ENCODE assay signal across 8 cellular contexts in the genomic region with DNA sequence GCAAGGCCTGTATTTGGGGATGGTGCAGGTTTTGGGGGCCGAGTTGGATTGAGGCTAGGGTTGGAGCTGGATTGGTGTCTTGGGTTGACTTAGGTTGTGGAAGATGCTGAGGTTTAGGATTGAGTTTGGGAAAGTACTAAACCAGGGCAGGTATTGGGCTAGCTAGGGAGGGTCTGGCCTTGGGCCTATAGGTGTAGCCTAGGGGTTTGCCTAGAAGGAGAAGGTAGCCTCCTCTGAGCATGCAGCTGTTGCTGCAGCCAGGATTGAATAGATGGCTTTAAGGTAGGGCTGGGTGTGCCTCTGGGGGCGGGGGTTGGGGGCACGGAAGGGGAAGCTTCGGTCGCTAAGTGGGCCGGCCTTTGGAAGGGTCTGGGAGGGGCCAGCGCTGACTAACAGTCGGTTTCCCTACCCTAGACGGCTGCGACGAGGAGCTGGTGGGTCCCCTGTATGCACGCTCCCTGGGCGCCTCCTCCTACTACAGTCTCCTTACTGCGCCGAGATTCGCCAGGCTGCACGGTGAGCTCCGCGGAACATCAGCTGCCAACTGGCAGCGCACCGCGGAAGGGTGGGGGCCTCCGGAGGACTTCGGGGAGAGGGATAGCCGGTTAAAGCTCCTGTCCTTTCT. TPM values are rescaled to one million over a fixed set of nuclear protein-coding genes. Genes with fewer than 3 reads are reported as not detected.
DNase-seq lines count a peak whose midpoint lies in the region; ATAC-seq, FAIRE-seq and TF ChIP-seq lines count a peak whose summit lies in the region.

No MANE protein-coding gene starts in this region.

- H3K4me1 Mint-ChIP-seq in activated CD4-positive, alpha-beta T cell treated with anti-CD3 and anti-CD28 coated beads, Interleukin-2, amount 10 ng/mL, durations not matched to agents 24 days and 14 days: peaks cover 39% of the 10 kb centered on the region

- H3K79me2 ChIP-seq in K562 (ENCODE audit: control insufficient read depth, insufficient read depth, low read length): peaks cover 5% of the 10 kb centered on the region; the same call in 1 of the 3 replicates

- CTCF ChIA-PET in K562 (lab: Yijun Ruan, JAX; ENCODE audit: low intra/inter-chr PET ratio): no interaction called here

- no peak for TF ChIP-seq EP300 in K562 (IDR thresholded peaks at IDR 0.05; ENCODE audit: low read length)

- intact Hi-C loops in activated CD4-positive, alpha-beta T cell treated with anti-CD3 and anti-CD28 coated beads, Interleukin-2, amount 10 ng/mL, durations not matched to agents 24 days and 14 days (cut with micrococcal nuclease): no loop called here
- intact Hi-C loops in K562 (cut with micrococcal nuclease): no loop called here

- no peak overlapping the region for H3K27ac Mint-ChIP-seq in activated CD4-positive, alpha-beta T cell treated with anti-CD3 and anti-CD28 coated beads, Interleukin-2, amount 10 ng/mL, durations not matched to agents 24 days and 14 days

- no peaks in the 10 kb centered on the region for H3K9me3 ChIP-seq in K562 (replicated peaks; ENCODE audit: control insufficient read depth, insufficient read depth, low read depth, low read length)
- no peaks in the 10 kb centered on the region for H3K9me3 ChIP-seq in subcutaneous abdominal adipose tissue (ENCODE audit: control insufficient read depth in 5 of 5, low read length in 5 of 5)

- no peak for ATAC-seq in K562

- peak overlapping the region; percentile 87 for H3K4me3 Mint-ChIP-seq in activated CD4-positive, alpha-beta T cell treated with anti-CD3 and anti-CD28 coated beads, Interleukin-2, amount 10 ng/mL, durations not matched to agents 24 days and 14 days

- FAIRE-seq in K562 (lab: Jason Lieb, UNC): no peak

- POLR2A ChIA-PET in K562 (lab: Yijun Ruan, JAX): interaction anchor here (0.6 to 1.0 kb wide), 5 partner anchors 9 to 100 kb away, joined by 3 to 5 read pairs (median 4); partner anchors contain the start of gene VPS25

- no peak for TF ChIP-seq CTCF in K562 (IDR thresholded peaks at IDR 0.05 in 2 of 3, conservative IDR thresholded peaks at IDR 0.05 in 1 of 3; ENCODE audit: insufficient read depth in 2 of 3, low read depth in 1 of 3, low read length in 3 of 3)

- H3K27me3 ChIP-seq in K562 (ENCODE audit: control insufficient read depth in 2 of 2, insufficient read depth in 2 of 2, low read length in 2 of 2) (no peaks in the 10 kb centered on the region), subcutaneous abdominal adipose tissue (ENCODE audit: control insufficient read depth in 5 of 5, insufficient read depth in 4 of 5, low read length in 5 of 5) (peaks cover 0 to 21% (median 12%) of the 10 kb centered on the region in 5 donors)

- no peaks in the 10 kb centered on the region for H4K20me1 ChIP-seq in K562 (replicated peaks; ENCODE audit: control insufficient read depth, insufficient read depth, low read length)

- H3K4me2 ChIP-seq in K562 (ENCODE audit: insufficient read depth, low read length): no peak overlapping the region

- DNase-seq in activated CD4-positive, alpha-beta T cell treated with anti-CD3 and anti-CD28 coated beads, Interleukin-2, amount 10 ng/mL, durations not matched to agents 24 days and 14 days: no peak
- no peak for DNase-seq in activated CD4-positive, alpha-beta T cell treated with anti-CD3 and anti-CD28 coated beads for 1 hour
- DNase-seq in K562 (ENCODE audit: extremely low read depth in 1 of 4, low spot score in 3 of 4): no peak
- peak; percentile 53 for DNase-seq in iPS-NIHi7 (ENCODE audit: extremely low spot score)
- DNase-seq in H4 (ENCODE audit: low spot score): no peak
- no peak for DNase-seq in mucosa of gallbladder (ENCODE audit: low spot score)
- no peak for DNase-seq in NCI-H2081 treated with DMSO at 0.1 percent for 48 hours (lab: John Stamatoyannopoulos, UW)

- H3K27ac ChIP-seq in K562 (ENCODE audit: extremely low read depth, low read depth, low read length) (no peak overlapping the region), subcutaneous abdominal adipose tissue (ENCODE audit: low read depth, low read length) (no peak overlapping the region)

- no TSS peak for BruUV-seq in K562 (replicated peaks; lab: Mats Ljungman, UMichigan)

- no peaks in the 10 kb centered on the region for H3K36me3 ChIP-seq in K562 (ENCODE audit: control insufficient read depth, insufficient read depth, low read length)
- peaks cover 0 to 21% (median 8%) of the 10 kb centered on the region in 5 donors for H3K36me3 ChIP-seq in subcutaneous abdominal adipose tissue (ENCODE audit: control insufficient read depth in 5 of 5, insufficient read depth in 5 of 5, low read length in 5 of 5)

- H3K9ac ChIP-seq in K562 (ENCODE audit: insufficient read depth in 1 of 2, low read depth in 2 of 2, low read length in 2 of 2) (0 out of 4 replicates have a peak overlapping the region, but pooled peaks of 1 of the 2 experiments have one; percentile 3), subcutaneous abdominal adipose tissue (ENCODE audit: low read length in 5 of 5) (peak overlapping the region in 1 of 5 donors; percentile 41)

- TF ChIP-seq POLR2A in K562 (conservative IDR thresholded peaks at IDR 0.05): no peak

- in situ Hi-C loops in K562 (cut with MboI): no loop called here

- 78% methylated on average over 22 of the region's 25 CpGs for WGBS in K562 (ENCODE audit: insufficient coverage, low coverage, missing lambda C conversion rate)

- H3K4me3 ChIP-seq in K562: no peak overlapping the region
- peak overlapping the region in 4 of 5 donors; percentile 29 to 61 (median 55) for H3K4me3 ChIP-seq in subcutaneous abdominal adipose tissue (ENCODE audit: low read depth in 1 of 5, low read length in 5 of 5)

- H2AFZ ChIP-seq in K562 (ENCODE audit: low read depth, low read length): no peak overlapping the region

- no peaks in the 10 kb centered on the region for H3K9me1 ChIP-seq in K562 (ENCODE audit: control insufficient read depth, insufficient read depth, low read length)

- no peaks in the 10 kb centered on the region for H3K36me3 Mint-ChIP-seq in activated CD4-positive, alpha-beta T cell treated with anti-CD3 and anti-CD28 coated beads, Interleukin-2, amount 10 ng/mL, durations not matched to agents 24 days and 14 days (ENCODE audit: low read depth)

- H3K27me3 Mint-ChIP-seq in activated CD4-positive, alpha-beta T cell treated with anti-CD3 and anti-CD28 coated beads, Interleukin-2, amount 10 ng/mL, durations not matched to agents 24 days and 14 days: peaks cover 23% of the 10 kb centered on the region

- no peak for TF ChIP-seq RAD21 in K562 (CRISPR knock-in tag; conservative IDR thresholded peaks at IDR 0.05 in 1 of 2, IDR thresholded peaks at IDR 0.05 in 1 of 2)

- no peaks in the 10 kb centered on the region for H3K9me3 Mint-ChIP-seq in activated CD4-positive, alpha-beta T cell treated with anti-CD3 and anti-CD28 coated beads, Interleukin-2, amount 10 ng/mL, durations not matched to agents 24 days and 14 days

- H3K4me1 ChIP-seq in K562 (replicated peaks in 1 of 2; ENCODE audit: control insufficient read depth in 2 of 2, insufficient read depth in 2 of 2, low read length in 2 of 2) (peaks cover 22 to 73% of the 10 kb centered on the region in 2 experiments), subcutaneous abdominal adipose tissue (ENCODE audit: control insufficient read depth in 5 of 5, insufficient read depth in 5 of 5, low read length in 5 of 5) (peaks cover 2 to 52% (median 48%) of the 10 kb centered on the region in 5 donors)

RNA-seq across cellular contexts. Expression of gene CNTNAP1, which starts 1.2 kb away (rescaled TPM):
- 3.0 and 3.2 TPM in 2 replicates for total RNA-seq in activated CD4-positive, alpha-beta T cell treated with anti-CD3 and anti-CD28 coated beads, Interleukin-2, amount 10 ng/mL, durations not matched to agents 24 days and 14 days
- total RNA-seq in K562 (2011; cell fraction: chromatin; rRNA removed; ENCODE audit: low replicate concordance): 14.6 and 22.8 TPM in 2 replicates
- 8.8 and 9.7 TPM in 2 replicates for total RNA-seq in K562 (2011; cell fraction: nucleolus; rRNA removed)
- total RNA-seq in K562 (2011; cell fraction: nucleoplasm; rRNA removed): 7.5 and 8.7 TPM in 2 replicates
- 0.14 and 0.41 TPM in 2 replicates for total RNA-seq in K562 (2014; rRNA removed)
- 0.29 and 0.33 TPM in 2 replicates for total RNA-seq in K562 (2014; rRNA removed; fragmentation: Illumina TruSeq; extraction: Trizol)
- total RNA-seq in K562 (2015; rRNA removed; fragmentation: Illumina TruSeq; extraction: Trizol): 0.38 and 0.62 TPM in 2 replicates
- 1.5 and 1.8 TPM in 2 replicates for total RNA-seq in K562 (2021)
- 1.0 and 2.8 TPM in 2 replicates for polyA plus RNA-seq in K562 (2011; rRNA removed)
- polyA plus RNA-seq in K562 (2011; cell fraction: cytosol; rRNA removed): 1.3 and 2.0 TPM in 2 replicates
- 17.0 and 22.4 TPM in 2 replicates for polyA plus RNA-seq in K562 (2011; cell fraction: nucleus; rRNA removed)
- 1.5 and 4.8 TPM in 2 replicates for polyA plus RNA-seq in K562 (2012)
- polyA plus RNA-seq in K562 (2014; fragmentation: Illumina TruSeq; extraction: Trizol): 0.89 and 1.4 TPM in 2 replicates
- under 1 TPM; 0.10 to 0.17 TPM for polyA plus RNA-seq in K562 (2014; fragmentation: Nextera tagmentation; extraction: Ambion mirVana)
- 1.6 and 1.8 TPM in 2 replicates for polyA plus RNA-seq in K562 (2014; rRNA removed)
- polyA minus RNA-seq in K562 (2011; rRNA and poly(A)+ RNA removed): 0.35 and 0.45 TPM in 2 replicates
- 0.19 and 0.36 TPM in 2 replicates for polyA minus RNA-seq in K562 (2011; cell fraction: cytosol; rRNA and poly(A)+ RNA removed)
- polyA minus RNA-seq in K562 (2011; cell fraction: nucleus; rRNA and poly(A)+ RNA removed): 1.8 and 3.6 TPM in 2 replicates
- total RNA-seq in H4 (2014; rRNA removed; shearing (Covaris generic)): 6.7 and 7.0 TPM in 2 replicates
- 8.1 TPM for total RNA-seq in mucosa of gallbladder

RNA-seq across cellular contexts. Expression of gene CCR10, which starts 1.9 kb away (rescaled TPM):
- total RNA-seq in activated CD4-positive, alpha-beta T cell treated with anti-CD3 and anti-CD28 coated beads, Interleukin-2, amount 10 ng/mL, durations not matched to agents 24 days and 14 days: 0.17 and 0.75 TPM in 2 replicates
- total RNA-seq in K562 (2011; cell fraction: chromatin; rRNA removed; ENCODE audit: low replicate concordance): 0.77 and 2.7 TPM in 2 replicates
- total RNA-seq in K562 (2011; cell fraction: nucleolus; rRNA removed): 4.5 TPM in 2 replicates
- total RNA-seq in K562 (2011; cell fraction: nucleoplasm; rRNA removed): 1.8 and 2.3 TPM in 2 replicates
- 2.5 and 3.6 TPM in 2 replicates for total RNA-seq in K562 (2014; rRNA removed)
- 0.18 and 0.19 TPM in 2 replicates for total RNA-seq in K562 (2014; rRNA removed; fragmentation: Illumina TruSeq; extraction: Trizol)
- total RNA-seq in K562 (2015; rRNA removed; fragmentation: Illumina TruSeq; extraction: Trizol): 0.58 and 0.68 TPM in 2 replicates
- total RNA-seq in K562 (2021): 4.0 and 4.8 TPM in 2 replicates
- 0.82 and 3.6 TPM in 2 replicates for polyA plus RNA-seq in K562 (2011; rRNA removed)
- 6.0 and 7.2 TPM in 2 replicates for polyA plus RNA-seq in K562 (2011; cell fraction: cytosol; rRNA removed)
- polyA plus RNA-seq in K562 (2011; cell fraction: nucleus; rRNA removed): 7.7 and 10.7 TPM in 2 replicates
- polyA plus RNA-seq in K562 (2012): 5.1 and 10.4 TPM in 2 replicates
- 0.06 and 0.28 TPM in 2 replicates for polyA plus RNA-seq in K562 (2014; fragmentation: Illumina TruSeq; extraction: Trizol)
- polyA plus RNA-seq in K562 (2014; fragmentation: Nextera tagmentation; extraction: Ambion mirVana): not detected
- polyA plus RNA-seq in K562 (2014; rRNA removed): 3.6 and 4.3 TPM in 2 replicates
- 0.21 and 0.30 TPM in 2 replicates for polyA minus RNA-seq in K562 (2011; rRNA and poly(A)+ RNA removed)
- polyA minus RNA-seq in K562 (2011; cell fraction: cytosol; rRNA and poly(A)+ RNA removed): 0.86 and 4.7 TPM in 2 replicates
- polyA minus RNA-seq in K562 (2011; cell fraction: nucleus; rRNA and poly(A)+ RNA removed): 1.9 and 5.7 TPM in 2 replicates
- 0.23 and 0.74 TPM in 2 replicates for total RNA-seq in H4 (2014; rRNA removed; shearing (Covaris generic))
- total RNA-seq in mucosa of gallbladder: 0.49 TPM

RNA-seq across cellular contexts. Expression of gene PLEKHH3, which starts 6.7 kb away (rescaled TPM):
- 0.77 and 1.1 TPM in 2 replicates for total RNA-seq in activated CD4-positive, alpha-beta T cell treated with anti-CD3 and anti-CD28 coated beads, Interleukin-2, amount 10 ng/mL, durations not matched to agents 24 days and 14 days
- 23.0 and 51.2 TPM in 2 replicates for total RNA-seq in K562 (2011; cell fraction: chromatin; rRNA removed; ENCODE audit: low replicate concordance)
- total RNA-seq in K562 (2011; cell fraction: nucleolus; rRNA removed): 37.7 and 51.7 TPM in 2 replicates
- 29.7 and 29.8 TPM in 2 replicates for total RNA-seq in K562 (2011; cell fraction: nucleoplasm; rRNA removed)
- total RNA-seq in K562 (2014; rRNA removed): 20.6 and 28.2 TPM in 2 replicates
- total RNA-seq in K562 (2014; rRNA removed; fragmentation: Illumina TruSeq; extraction: Trizol): 2.0 and 2.6 TPM in 2 replicates
- 7.5 and 7.8 TPM in 2 replicates for total RNA-seq in K562 (2015; rRNA removed; fragmentation: Illumina TruSeq; extraction: Trizol)
- total RNA-seq in K562 (2021): 32.7 and 34.5 TPM in 2 replicates
- 4.3 and 8.0 TPM in 2 replicates for polyA plus RNA-seq in K562 (2011; rRNA removed)
- polyA plus RNA-seq in K562 (2011; cell fraction: cytosol; rRNA removed): 5.6 and 15.6 TPM in 2 replicates
- polyA plus RNA-seq in K562 (2011; cell fraction: nucleus; rRNA removed): 24.8 and 51.1 TPM in 2 replicates
- 12.5 and 25.8 TPM in 2 replicates for polyA plus RNA-seq in K562 (2012)
- polyA plus RNA-seq in K562 (2014; fragmentation: Illumina TruSeq; extraction: Trizol): 5.0 and 19.4 TPM in 2 replicates
- under 1 TPM; 0.58 to 0.80 TPM for polyA plus RNA-seq in K562 (2014; fragmentation: Nextera tagmentation; extraction: Ambion mirVana)
- polyA plus RNA-seq in K562 (2014; rRNA removed): 29.0 and 31.0 TPM in 2 replicates
- polyA minus RNA-seq in K562 (2011; rRNA and poly(A)+ RNA removed): 1.3 and 1.9 TPM in 2 replicates
- 6.6 and 8.6 TPM in 2 replicates for polyA minus RNA-seq in K562 (2011; cell fraction: cytosol; rRNA and poly(A)+ RNA removed)
- 7.0 and 12.1 TPM in 2 replicates for polyA minus RNA-seq in K562 (2011; cell fraction: nucleus; rRNA and poly(A)+ RNA removed)
- total RNA-seq in H4 (2014; rRNA removed; shearing (Covaris generic)): 3.3 and 5.9 TPM in 2 replicates
- 36.1 TPM for total RNA-seq in mucosa of gallbladder

RNA-seq across cellular contexts. Expression of gene TUBG2, which starts 24.4 kb away (rescaled TPM):
- total RNA-seq in activated CD4-positive, alpha-beta T cell treated with anti-CD3 and anti-CD28 coated beads, Interleukin-2, amount 10 ng/mL, durations not matched to agents 24 days and 14 days: 11.8 and 12.9 TPM in 2 replicates
- 1.1 TPM in 1 of 2 replicates, not detected in the other for total RNA-seq in K562 (2011; cell fraction: chromatin; rRNA removed; ENCODE audit: low replicate concordance)
- 0.39 and 0.83 TPM in 2 replicates for total RNA-seq in K562 (2011; cell fraction: nucleolus; rRNA removed)
- total RNA-seq in K562 (2011; cell fraction: nucleoplasm; rRNA removed): 0.37 TPM in 1 of 2 replicates, not detected in the other
- total RNA-seq in K562 (2014; rRNA removed): 0.09 and 0.12 TPM in 2 replicates
- not detected in 2 replicates for total RNA-seq in K562 (2014; rRNA removed; fragmentation: Illumina TruSeq; extraction: Trizol)
- 0.26 and 0.29 TPM in 2 replicates for total RNA-seq in K562 (2015; rRNA removed; fragmentation: Illumina TruSeq; extraction: Trizol)
- total RNA-seq in K562 (2021): 0.78 and 0.80 TPM in 2 replicates
- 0.21 and 0.37 TPM in 2 replicates for polyA plus RNA-seq in K562 (2011; rRNA removed)
- 0.15 and 0.24 TPM in 2 replicates for polyA plus RNA-seq in K562 (2011; cell fraction: cytosol; rRNA removed)
- 0.91 and 2.0 TPM in 2 replicates for polyA plus RNA-seq in K562 (2011; cell fraction: nucleus; rRNA removed)
- 0.35 and 0.40 TPM in 2 replicates for polyA plus RNA-seq in K562 (2012)
- polyA plus RNA-seq in K562 (2014; fragmentation: Illumina TruSeq; extraction: Trizol): 0.24 and 0.35 TPM in 2 replicates
- polyA plus RNA-seq in K562 (2014; fragmentation: Nextera tagmentation; extraction: Ambion mirVana): under 1 TPM; 0.15 to 0.34 TPM
- not detected in 2 replicates for polyA plus RNA-seq in K562 (2014; rRNA removed)
- 0.11 and 0.15 TPM in 2 replicates for polyA minus RNA-seq in K562 (2011; rRNA and poly(A)+ RNA removed)
- polyA minus RNA-seq in K562 (2011; cell fraction: cytosol; rRNA and poly(A)+ RNA removed): 0.86 and 1.6 TPM in 2 replicates
- polyA minus RNA-seq in K562 (2011; cell fraction: nucleus; rRNA and poly(A)+ RNA removed): 0.33 TPM in 1 of 2 replicates, not detected in the other
- total RNA-seq in H4 (2014; rRNA removed; shearing (Covaris generic)): 5.5 and 7.5 TPM in 2 replicates
- total RNA-seq in mucosa of gallbladder: 30.8 TPM
